ENCODE assay signal across 21 cellular contexts in genomic region chr4:122661661-122662160, GRCh38. TPM values are rescaled to one million over a fixed set of nuclear protein-coding genes. Genes with fewer than 3 reads are reported as not detected.
DNase-seq lines count a peak whose midpoint lies in the region; ATAC-seq and TF ChIP-seq lines count a peak whose summit lies in the region.
"Had no signal": no experiment of that assay in that cellular context is flagged by ENCODE, and none has a peak within 500 bp of the region (broad histone marks: within the 10 kb centered on the region; RNA-seq: fewer than 3 reads in every experiment).

No MANE protein-coding gene starts in this region.

- peak; percentile 56 for ATAC-seq in upper lobe of right lung
- ATAC-seq: foreskin keratinocyte, T-helper 17 cell had no signal

- DNase-seq in cardiac muscle cell (ENCODE audit: low read depth in 1 of 2, low spot score in 1 of 2) (peak; percentile 12 to 40), cardiac septum (ENCODE audit: low spot score) (no peak), PC-9 (no peak), epithelial cell of proximal tubule (ENCODE audit: low read depth) (peak; percentile 55), upper lobe of right lung (no peak), H7 (no peak), NCI-H1092 treated with DMSO at 0.1 percent for 48 hours (lab: John Stamatoyannopoulos, UW) (no peak), HT-29 (ENCODE audit: low spot score) (no peak)
- DNase-seq: activated CD4-positive, alpha-beta T cell treated with anti-CD3 and anti-CD28 coated beads, Interleukin-2, amount 50 U/mL, for 1 hour; foreskin keratinocyte; left cardiac atrium; NCI-H1105 treated with DMSO at 0.1 percent for 48 hours; NCI-H2171; NCI-H82; stimulated activated naive CD4-positive, alpha-beta T cell treated with Interleukin-2 at 50 U/mL for 16 hours; T-helper 17 cell; transverse colon had no signal

- POLR2A ChIA-PET in PC-9 (lab: Charles Lee; ENCODE audit: unreplicated experiment), result no interaction called here

- H3K27ac ChIP-seq in cardiac muscle cell (no peak overlapping the region), PC-9 (no peak overlapping the region), upper lobe of right lung (no peak overlapping the region)
- H3K27ac ChIP-seq: foreskin keratinocyte, neutrophil, right atrium auricular region, transverse colon had no signal

- H3K27me3 ChIP-seq in cardiac muscle cell, result no peaks in the 10 kb centered on the region
- no peaks in the 10 kb centered on the region for H3K27me3 ChIP-seq in PC-9 (ENCODE audit: insufficient read depth, low read depth)
- no peaks in the 10 kb centered on the region for H3K27me3 ChIP-seq in upper lobe of right lung
- H3K27me3 ChIP-seq in H7 (ENCODE audit: control insufficient read depth, insufficient read depth, low read length), result no peaks in the 10 kb centered on the region
- H3K27me3 ChIP-seq: foreskin keratinocyte, neutrophil, right atrium auricular region, transverse colon had no signal

- no peaks in the 10 kb centered on the region for H3K79me2 ChIP-seq in PC-9 (ENCODE audit: low read depth)

- H4K20me1 ChIP-seq in PC-9 (ENCODE audit: insufficient read depth), result no peaks in the 10 kb centered on the region

- intact Hi-C loops in cardiac septum (cut with DNase I), result no loop called here
- intact Hi-C loops in PC-9 (cut with micrococcal nuclease; ENCODE audit: unreplicated experiment), result no loop called here
- intact Hi-C loops in upper lobe of right lung (cut with DNase I), result no loop called here

- no peaks in the 10 kb centered on the region for H3K9me3 ChIP-seq in cardiac muscle cell (ENCODE audit: low read depth)
- no peaks in the 10 kb centered on the region for H3K9me3 ChIP-seq in PC-9 (ENCODE audit: insufficient read depth, low read depth)
- H3K9me3 ChIP-seq in upper lobe of right lung, result no peaks in the 10 kb centered on the region
- H3K9me3 ChIP-seq: neutrophil, transverse colon had no signal

- CTCF ChIA-PET in PC-9 (lab: Charles Lee), result no interaction called here

- H3K4me3 ChIP-seq in cardiac muscle cell (no peak overlapping the region), PC-9 (no peak overlapping the region), epithelial cell of proximal tubule (ENCODE audit: low read depth, low read length) (no peak overlapping the region), upper lobe of right lung (no peak overlapping the region), H7 (ENCODE audit: insufficient read depth, low read depth, low read length) (no peak overlapping the region)
- H3K4me3 ChIP-seq: right atrium auricular region, transverse colon had no signal

- no peaks in the 10 kb centered on the region for H3K36me3 ChIP-seq in cardiac muscle cell
- H3K36me3 ChIP-seq in PC-9 (ENCODE audit: low read depth), result no peaks in the 10 kb centered on the region
- no peaks in the 10 kb centered on the region for H3K36me3 ChIP-seq in upper lobe of right lung
- no peaks in the 10 kb centered on the region for H3K36me3 ChIP-seq in H7 (replicated peaks; ENCODE audit: control insufficient read depth, insufficient read depth, low read length)
- H3K36me3 ChIP-seq: neutrophil, right atrium auricular region, transverse colon had no signal

- H3F3A ChIP-seq in PC-9 (ENCODE audit: insufficient read depth, low read depth), result peaks cover 11% of the 10 kb centered on the region; the same call in 1 of the 2 replicates

- no TSS peak for BruUV-seq in PC-9 (replicated peaks; lab: Mats Ljungman, UMichigan)

- H3K9me2 ChIP-seq in PC-9 (ENCODE audit: insufficient read depth), result 0 out of 2 replicates have a peak, but pooled peaks cover 5% of the 10 kb centered on the region

- no peak overlapping the region for H3K4me2 ChIP-seq in PC-9

- TF ChIP-seq CTCF in cardiac muscle cell (IDR thresholded peaks at IDR 0.05; ENCODE audit: low read depth, low read length) (no peak), PC-9 (conservative IDR thresholded peaks at IDR 0.05) (no peak), epithelial cell of proximal tubule (conservative IDR thresholded peaks at IDR 0.05; ENCODE audit: low read depth, low read length) (no peak), upper lobe of right lung (IDR thresholded peaks at IDR 0.05) (no peak)

- peaks cover 8% of the 10 kb centered on the region for H3K4me1 ChIP-seq in cardiac muscle cell (ENCODE audit: low read depth)
- peaks cover 11% of the 10 kb centered on the region for H3K4me1 ChIP-seq in PC-9 (replicated peaks; ENCODE audit: insufficient read depth)
- H3K4me1 ChIP-seq in upper lobe of right lung, result peaks cover 5% of the 10 kb centered on the region

- H2AFZ ChIP-seq in PC-9, result 0 out of 2 replicates have a peak overlapping the region, but pooled peaks have one; percentile 0

RNA-seq across cellular contexts. Expression of gene IL21, which starts 40.8 kb away (rescaled TPM):
- total RNA-seq in cardiac muscle cell (not detected in 2 replicates), cardiac septum (not detected), PC-9 (2021) (not detected in 2 replicates), epithelial cell of proximal tubule (not detected in 2 replicates), upper lobe of right lung (not detected)
- polyA plus RNA-seq in cardiac muscle cell, result not detected in 2 replicates
- not detected in 2 replicates for total RNA-seq in H7 (2014; rRNA removed; shearing (Covaris generic))
- not detected in 2 replicates for total RNA-seq in HT-29 (2014; rRNA removed; shearing (Covaris generic))
- total RNA-seq: cerebellum, foreskin keratinocyte, left cardiac atrium, right atrium auricular region had no signal
- polyA plus RNA-seq: foreskin keratinocyte, IgD-negative memory B cell had no signal

Comparison
In these comparisons a context has a peak if more than half of its experiments do, and no peak if none do; other contexts are left out.
1. DNase-seq: peak in cardiac muscle cell (2 of 2) and epithelial cell of proximal tubule (single experiment); none in cardiac septum (single experiment), PC-9 (0 of 2), upper lobe of right lung (single experiment), H7 (single experiment), NCI-H1092 treated with DMSO at 0.1 percent for 48 hours (single experiment) and HT-29 (single experiment).